9 cellular contexts compared by ENCODE assay signal in the genomic region with DNA sequence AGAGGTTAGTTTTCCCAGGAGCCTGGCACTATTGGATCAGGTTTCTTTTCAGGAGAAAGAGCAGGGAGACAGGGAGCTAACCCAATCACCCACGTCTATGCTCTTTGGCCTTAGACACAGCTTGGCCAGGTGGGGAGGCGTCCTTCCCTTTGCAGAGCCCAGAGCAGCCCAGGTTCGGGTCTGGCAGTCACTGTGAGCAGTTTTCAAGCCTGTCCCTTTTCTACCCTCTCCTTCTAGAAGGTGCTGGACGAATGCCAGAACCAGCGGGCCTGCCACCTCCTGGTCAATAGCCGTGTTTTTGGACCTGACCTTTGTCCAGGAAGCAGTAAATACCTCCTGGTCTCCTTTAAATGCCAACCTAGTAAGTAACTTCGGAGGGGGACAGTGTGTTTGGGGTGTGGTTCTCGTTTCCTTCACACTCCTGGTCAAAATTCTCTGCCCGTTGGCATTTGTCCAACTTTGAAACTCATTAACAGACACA. TPM values are rescaled to one million over a fixed set of nuclear protein-coding genes. Genes with fewer than 3 reads are reported as not detected.
A peak's percentile ranks its signal among the peaks of the same experiment; 100 is the strongest.
DNase-seq lines count a peak whose midpoint lies in the region; ATAC-seq and TF ChIP-seq lines count a peak whose summit lies in the region.
"Had no signal": no experiment of that assay in that cellular context is flagged by ENCODE, and none has a peak within 500 bp of the region (broad histone marks: within the 10 kb centered on the region; RNA-seq: fewer than 3 reads in every experiment).

No MANE protein-coding gene starts in this region.

- TF ChIP-seq POLR2A in erythroblast (IDR thresholded peaks at IDR 0.05; ENCODE audit: low read length), result no peak

- ATAC-seq in activated T-cell treated with anti-CD3 and anti-CD28 coated beads, Interleukin-2, amount 50 U/mL, for 4 hours, result no peak

- peak overlapping the region in 2 of 3 experiments; percentile 45 to 56 for H3K27ac Mint-ChIP-seq in nephron
- H3K27ac Mint-ChIP-seq: naive B cell had no signal

- TF ChIP-seq CTCF in AG04450 (IDR thresholded peaks at IDR 0.05; ENCODE audit: low read depth, low read length), result 0 out of 2 replicates have a peak, but pooled peaks have one; percentile 11
- TF ChIP-seq CTCF in nephron (IDR thresholded peaks at IDR 0.05; ENCODE audit: unreplicated experiment in 3 of 3), result no peak

- no peak overlapping the region for H3K4me3 ChIP-seq in AG04450 (ENCODE audit: low read depth, low read length)

- H3K4me3 Mint-ChIP-seq in nephron, result no peak overlapping the region
- no peak overlapping the region for H3K4me3 Mint-ChIP-seq in activated T-cell treated with anti-CD3 and anti-CD28 coated beads, Interleukin-2, amount 50 U/mL, for 4 hours

- POLR2A ChIA-PET in AG04450 (lab: Yijun Ruan, JAX), result no interaction called here

- H3K9me3 ChIP-seq in AG04450 (ENCODE audit: control insufficient read depth, insufficient read depth, low read length), result no peaks in the 10 kb centered on the region; the same call in none of the 2 replicates

- DNase-seq in AG04450 (ENCODE audit: low read depth, low spot score) (no peak), NCI-H69 (lab: John Stamatoyannopoulos, UW) (peak; percentile 35), erythroblast (lab: John Stamatoyannopoulos, UW) (peak; percentile 18 to 35), NCI-H446 treated with DMSO at 0.1 percent for 48 hours (lab: John Stamatoyannopoulos, UW) (no peak)
- DNase-seq in activated T-cell treated with anti-CD3 and anti-CD28 coated beads, Interleukin-2, amount 50 U/mL, for 4 hours, result no peak
- no peak for DNase-seq in activated CD4-positive, alpha-beta T cell treated with anti-CD3 and anti-CD28 coated beads for 1 hour
- no peak for DNase-seq in effector CD4-positive, alpha-beta T cell
- DNase-seq: naive B cell had no signal

- peaks cover 6% of the 10 kb centered on the region for H3K27me3 Mint-ChIP-seq in nephron (ENCODE audit: low read depth)
- H3K27me3 Mint-ChIP-seq in activated T-cell treated with anti-CD3 and anti-CD28 coated beads, Interleukin-2, amount 50 U/mL, for 4 hours (ENCODE audit: low read depth), result no peaks in the 10 kb centered on the region

- CTCF ChIA-PET in AG04450 (lab: Charles Lee), result interaction anchor here (1.1 to 2.0 kb wide), 2 partner anchors 112 to 143 kb away, joined by 3 to 18 read pairs; no protein-coding TSS in a partner anchor

- H3K9me3 Mint-ChIP-seq in nephron, result no peaks in the 10 kb centered on the region
- H3K9me3 Mint-ChIP-seq in activated T-cell treated with anti-CD3 and anti-CD28 coated beads, Interleukin-2, amount 50 U/mL, for 4 hours, result no peaks in the 10 kb centered on the region

- no peaks in the 10 kb centered on the region for H3K27me3 ChIP-seq in AG04450 (ENCODE audit: control insufficient read depth, insufficient read depth, low read length)

- H3K27ac ChIP-seq in AG04450 (ENCODE audit: low read depth, low read length), result peak overlapping the region; percentile 83

- H3K4me1 Mint-ChIP-seq in nephron, result peaks cover 6% of the 10 kb centered on the region
- no peaks in the 10 kb centered on the region for H3K4me1 Mint-ChIP-seq in activated T-cell treated with anti-CD3 and anti-CD28 coated beads, Interleukin-2, amount 50 U/mL, for 4 hours (ENCODE audit: low read depth)
- H3K4me1 Mint-ChIP-seq: naive B cell had no signal

- H3K36me3 Mint-ChIP-seq in nephron (ENCODE audit: low read depth), result no peaks in the 10 kb centered on the region
- H3K36me3 Mint-ChIP-seq in activated T-cell treated with anti-CD3 and anti-CD28 coated beads, Interleukin-2, amount 50 U/mL, for 4 hours (ENCODE audit: insufficient read depth), result peaks cover 26% of the 10 kb centered on the region
- H3K36me3 Mint-ChIP-seq: naive B cell had no signal

RNA-seq across cellular contexts. Expression of a gene that starts 44.9 kb away (rescaled TPM):
- polyA plus RNA-seq in AG04450 (2011; rRNA removed), result 2.8 and 5.7 TPM in 2 replicates
- polyA minus RNA-seq in AG04450 (2011; rRNA and poly(A)+ RNA removed), result 1.8 and 2.0 TPM in 2 replicates
- 10 to 100 TPM; 12.8 to 15.3 (median 14.7) TPM for total RNA-seq in activated T-cell treated with anti-CD3 and anti-CD28 coated beads, Interleukin-2, amount 50 U/mL, for 4 hours

Comparison
In these comparisons a context has a peak if more than half of its experiments do, and no peak if none do; other contexts are left out.
1. DNase-seq: peak in NCI-H69 (single experiment) and erythroblast (2 of 2); none in AG04450 (single experiment), activated T-cell treated with anti-CD3 and anti-CD28 coated beads, Interleukin-2, amount 50 U/mL, for 4 hours (single experiment), NCI-H446 treated with DMSO at 0.1 percent for 48 hours (single experiment), activated CD4-positive, alpha-beta T cell treated with anti-CD3 and anti-CD28 coated beads for 1 hour (single experiment) and effector CD4-positive, alpha-beta T cell (single experiment).